ENCODE assay signal across 8 cellular contexts in genomic region chr12:16385779-16386646, GRCh38. TPM values are rescaled to one million over a fixed set of nuclear protein-coding genes. Genes with fewer than 3 reads are reported as not detected.
A peak's percentile ranks its signal among the peaks of the same experiment; 100 is the strongest.
DNase-seq lines count a peak whose midpoint lies in the region; ATAC-seq, FAIRE-seq and TF ChIP-seq lines count a peak whose summit lies in the region.

No MANE protein-coding gene starts in this region.

- ATAC-seq in HG03457 (IDR thresholded peaks at IDR 0.05; ENCODE audit: unreplicated experiment) (no peak), GM19328 (IDR thresholded peaks at IDR 0.05; ENCODE audit: unreplicated experiment) (no peak)

- no peak for TF ChIP-seq EP300 in tibial nerve (IDR thresholded peaks at IDR 0.05)

- no peak overlapping the region for H3K27ac ChIP-seq in tibial nerve

- 24% methylated on average over 13 of the region's 13 CpGs for WGBS in tibial nerve, 2 donors

- TF ChIP-seq POLR2A in tibial nerve (IDR thresholded peaks at IDR 0.05), result no peak

- peak; percentile 84 for FAIRE-seq in islet of Langerhans (lab: Jason Lieb, UNC)

- no peak overlapping the region for H3K4me3 ChIP-seq in tibial nerve

- TF ChIP-seq CTCF in tibial nerve (IDR thresholded peaks at IDR 0.05), result peak; percentile 16 to 46 (median 32)

- H3K36me3 ChIP-seq in tibial nerve, result no peaks in the 10 kb centered on the region

- H3K27me3 ChIP-seq in tibial nerve, result no peaks in the 10 kb centered on the region

- no peaks in the 10 kb centered on the region for H3K9me3 ChIP-seq in tibial nerve

- H3K4me1 ChIP-seq in tibial nerve, result peaks cover 0 to 9% (median 0%) of the 10 kb centered on the region in 4 donors

- DNase-seq in GM04504 (ENCODE audit: low read depth) (peak; percentile 42), NCI-H146 treated with DMSO at 0.1 percent for 48 hours (lab: John Stamatoyannopoulos, UW; ENCODE audit: unreplicated experiment) (peak; percentile 91), astrocyte of the hippocampus (ENCODE audit: low read depth, low spot score) (peak; percentile 77), tibial nerve (ENCODE audit: low spot score in 2 of 2) (peak in 1 of 2 donors; percentile 17)
- no peak for DNase-seq in stimulated activated CD4-positive, alpha-beta T cell treated with anti-CD3 and anti-CD28 coated beads, Interleukin-4, amount 100 ng/mL, for 24 hours

RNA-seq across cellular contexts. Expression of gene MGST1, which starts 38.6 kb away (rescaled TPM):
- 100 to 1,000 TPM in 3 of 4 donors, 10 to 100 TPM in 1; 61.2 to 301 (median 108) TPM for total RNA-seq in tibial nerve
